In the genomic region with DNA sequence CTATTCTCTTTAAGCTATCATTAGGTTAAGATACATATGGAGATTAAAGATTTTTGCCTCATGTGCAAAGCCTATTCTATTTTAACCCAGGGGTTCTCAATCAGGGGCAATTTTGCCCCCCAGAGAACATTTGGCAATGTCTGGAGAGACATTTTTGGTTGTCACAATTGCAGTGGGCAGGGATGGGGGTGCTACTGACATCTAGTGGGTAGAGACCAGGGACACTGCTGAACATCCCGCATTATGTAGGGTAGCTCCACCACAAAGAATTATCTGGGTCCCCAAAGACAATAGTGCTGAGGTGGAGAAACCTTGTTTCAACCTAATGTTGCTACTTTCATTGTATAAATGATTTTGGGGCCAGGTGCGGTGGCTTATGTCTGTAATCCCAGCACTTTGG, we compare ENCODE assay signal across 2 cellular contexts.
TF ChIP-seq lines count a peak whose summit lies in the region.

No MANE protein-coding gene starts in this region.

TF ChIP-seq in H1, 55 proteins besides CTCF, POLR2A, EP300 and RAD21:
- TF ChIP-seq ZNF274 (IDR thresholded peaks at IDR 0.05; ENCODE audit: borderline replicate concordance, extremely low read depth, low read length) (no peak), SIRT6 (IDR thresholded peaks at IDR 0.05; ENCODE audit: low read length) (no peak), SRF (IDR thresholded peaks at IDR 0.05; ENCODE audit: low read depth, low read length) (no peak), GABPA (IDR thresholded peaks at IDR 0.05; ENCODE audit: borderline replicate concordance, insufficient read depth, low read length) (no peak), EZH2 (IDR thresholded peaks at IDR 0.05; ENCODE audit: low read depth, low read length, severe bottlenecking) (no peak), BRCA1 (IDR thresholded peaks at IDR 0.05; ENCODE audit: low read depth, low read length) (no peak), RBBP5 (IDR thresholded peaks at IDR 0.05; ENCODE audit: borderline replicate concordance, low read depth, low read length) (no peak), YY1 (IDR thresholded peaks at IDR 0.05; ENCODE audit: low read depth, low read length) (no peak), PHF8 (conservative IDR thresholded peaks at IDR 0.05; ENCODE audit: low read depth, low read length) (no peak), EGR1 (IDR thresholded peaks at IDR 0.05; ENCODE audit: borderline replicate concordance, low read depth, low read length) (no peak), CBX5 (IDR thresholded peaks at IDR 0.05; ENCODE audit: low read depth, low read length) (no peak), POLR2AphosphoS5 (IDR thresholded peaks at IDR 0.05; ENCODE audit: low read depth, low read length) (no peak), TCF12 (IDR thresholded peaks at IDR 0.05; ENCODE audit: low read depth, low read length) (no peak), BCL11A (IDR thresholded peaks at IDR 0.05; ENCODE audit: low read depth in 2 of 2, low read length in 2 of 2) (no peak), RFX5 (IDR thresholded peaks at IDR 0.05; ENCODE audit: borderline replicate concordance, low read depth, low read length) (no peak), SP4 (IDR thresholded peaks at IDR 0.05; ENCODE audit: low read length) (no peak), JUN (IDR thresholded peaks at IDR 0.05; ENCODE audit: low read depth, low read length) (no peak)
- TF ChIP-seq, protein P1, sequence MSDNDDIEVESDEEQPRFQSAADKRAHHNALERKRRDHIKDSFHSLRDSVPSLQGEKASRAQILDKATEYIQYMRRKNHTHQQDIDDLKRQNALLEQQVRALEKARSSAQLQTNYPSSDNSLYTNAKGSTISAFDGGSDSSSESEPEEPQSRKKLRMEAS (IDR thresholded peaks at IDR 0.05), result no peak

TF ChIP-seq in SK-N-SH, 30 proteins besides CTCF, POLR2A, EP300 and RAD21:
- TF ChIP-seq FOXM1 (IDR thresholded peaks at IDR 0.05; ENCODE audit: low read depth), result no peak
- TF ChIP-seq TCF12 (IDR thresholded peaks at IDR 0.05), result no peak
- TF ChIP-seq SIN3A (IDR thresholded peaks at IDR 0.05; ENCODE audit: borderline replicate concordance, low read depth, low read length), result no peak
- TF ChIP-seq, protein P2, sequence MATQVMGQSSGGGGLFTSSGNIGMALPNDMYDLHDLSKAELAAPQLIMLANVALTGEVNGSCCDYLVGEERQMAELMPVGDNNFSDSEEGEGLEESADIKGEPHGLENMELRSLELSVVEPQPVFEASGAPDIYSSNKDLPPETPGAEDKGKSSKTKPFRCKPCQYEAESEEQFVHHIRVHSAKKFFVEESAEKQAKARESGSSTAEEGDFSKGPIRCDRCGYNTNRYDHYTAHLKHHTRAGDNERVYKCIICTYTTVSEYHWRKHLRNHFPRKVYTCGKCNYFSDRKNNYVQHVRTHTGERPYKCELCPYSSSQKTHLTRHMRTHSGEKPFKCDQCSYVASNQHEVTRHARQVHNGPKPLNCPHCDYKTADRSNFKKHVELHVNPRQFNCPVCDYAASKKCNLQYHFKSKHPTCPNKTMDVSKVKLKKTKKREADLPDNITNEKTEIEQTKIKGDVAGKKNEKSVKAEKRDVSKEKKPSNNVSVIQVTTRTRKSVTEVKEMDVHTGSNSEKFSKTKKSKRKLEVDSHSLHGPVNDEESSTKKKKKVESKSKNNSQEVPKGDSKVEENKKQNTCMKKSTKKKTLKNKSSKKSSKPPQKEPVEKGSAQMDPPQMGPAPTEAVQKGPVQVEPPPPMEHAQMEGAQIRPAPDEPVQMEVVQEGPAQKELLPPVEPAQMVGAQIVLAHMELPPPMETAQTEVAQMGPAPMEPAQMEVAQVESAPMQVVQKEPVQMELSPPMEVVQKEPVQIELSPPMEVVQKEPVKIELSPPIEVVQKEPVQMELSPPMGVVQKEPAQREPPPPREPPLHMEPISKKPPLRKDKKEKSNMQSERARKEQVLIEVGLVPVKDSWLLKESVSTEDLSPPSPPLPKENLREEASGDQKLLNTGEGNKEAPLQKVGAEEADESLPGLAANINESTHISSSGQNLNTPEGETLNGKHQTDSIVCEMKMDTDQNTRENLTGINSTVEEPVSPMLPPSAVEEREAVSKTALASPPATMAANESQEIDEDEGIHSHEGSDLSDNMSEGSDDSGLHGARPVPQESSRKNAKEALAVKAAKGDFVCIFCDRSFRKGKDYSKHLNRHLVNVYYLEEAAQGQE (IDR thresholded peaks at IDR 0.05; ENCODE audit: low read depth, low read length), result no peak
- TF ChIP-seq NFIC (IDR thresholded peaks at IDR 0.05; ENCODE audit: borderline replicate concordance), result no peak
- no peak for TF ChIP-seq MXI1 (IDR thresholded peaks at IDR 0.05; ENCODE audit: low read depth, low read length)
- TF ChIP-seq CHD2 (IDR thresholded peaks at IDR 0.05; ENCODE audit: low read length, partially characterized antibody), result no peak
- TF ChIP-seq RXRA (IDR thresholded peaks at IDR 0.05; ENCODE audit: borderline replicate concordance, low read depth), result no peak
- no peak for TF ChIP-seq FOSL2 (IDR thresholded peaks at IDR 0.05; ENCODE audit: borderline replicate concordance, low read depth)
- TF ChIP-seq POLR2AphosphoS5 (IDR thresholded peaks at IDR 0.05; ENCODE audit: low read depth, low read length), result no peak
- no peak for TF ChIP-seq EZH2phosphoT487 (IDR thresholded peaks at IDR 0.05; ENCODE audit: borderline replicate concordance, low read depth)
- TF ChIP-seq GATA2 (CRISPR knock-in tag; IDR thresholded peaks at IDR 0.05), result no peak
- TF ChIP-seq TAF1 (IDR thresholded peaks at IDR 0.05; ENCODE audit: borderline replicate concordance, low read depth, low read length), result no peak
